ENCODE assay signal across 1 cellular context in genomic region chr1:19416919-19417441, GRCh38.
TF ChIP-seq lines count a peak whose summit lies in the region.

No MANE protein-coding gene starts in this region.

TF ChIP-seq in IMR-90, 13 proteins besides CTCF, POLR2A, EP300 and RAD21:
- no peak for TF ChIP-seq RFX5 (IDR thresholded peaks at IDR 0.05; ENCODE audit: low read depth, low read length)
- no peak for TF ChIP-seq CHD1 (IDR thresholded peaks at IDR 0.05; ENCODE audit: low read depth, low read length)
- no peak for TF ChIP-seq USF2 (IDR thresholded peaks at IDR 0.05; ENCODE audit: low read depth, low read length)
- no peak for TF ChIP-seq NFE2L2 (IDR thresholded peaks at IDR 0.05; ENCODE audit: low read depth, low read length)
- no peak for TF ChIP-seq MAZ (IDR thresholded peaks at IDR 0.05; ENCODE audit: borderline replicate concordance, low read depth, low read length)
- no peak for TF ChIP-seq SMC3 (IDR thresholded peaks at IDR 0.05; ENCODE audit: low read depth, low read length)
- TF ChIP-seq BHLHE40 (IDR thresholded peaks at IDR 0.05; ENCODE audit: low read depth, low read length), result no peak
- no peak for TF ChIP-seq FOS (IDR thresholded peaks at IDR 0.05; ENCODE audit: low read depth, low read length)
- TF ChIP-seq MXI1 (IDR thresholded peaks at IDR 0.05; ENCODE audit: borderline replicate concordance, low read depth, low read length), result no peak
- no peak for TF ChIP-seq RCOR1 (IDR thresholded peaks at IDR 0.05; ENCODE audit: insufficient replicate concordance, low read length)
- no peak for TF ChIP-seq MAFK (IDR thresholded peaks at IDR 0.05; ENCODE audit: low read depth, low read length)
- TF ChIP-seq CEBPB (IDR thresholded peaks at IDR 0.05; ENCODE audit: low read depth, low read length), result no peak
- TF ChIP-seq, protein P1, sequence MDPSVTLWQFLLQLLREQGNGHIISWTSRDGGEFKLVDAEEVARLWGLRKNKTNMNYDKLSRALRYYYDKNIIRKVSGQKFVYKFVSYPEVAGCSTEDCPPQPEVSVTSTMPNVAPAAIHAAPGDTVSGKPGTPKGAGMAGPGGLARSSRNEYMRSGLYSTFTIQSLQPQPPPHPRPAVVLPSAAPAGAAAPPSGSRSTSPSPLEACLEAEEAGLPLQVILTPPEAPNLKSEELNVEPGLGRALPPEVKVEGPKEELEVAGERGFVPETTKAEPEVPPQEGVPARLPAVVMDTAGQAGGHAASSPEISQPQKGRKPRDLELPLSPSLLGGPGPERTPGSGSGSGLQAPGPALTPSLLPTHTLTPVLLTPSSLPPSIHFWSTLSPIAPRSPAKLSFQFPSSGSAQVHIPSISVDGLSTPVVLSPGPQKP (IDR thresholded peaks at IDR 0.05; ENCODE audit: borderline replicate concordance, low read depth, low read length), result no peak
